ENCODE assay signal across 1 cellular context in genomic region chr3:5774337-5774736, GRCh38.
A peak's percentile ranks its signal among the peaks of the same experiment; 100 is the strongest.
TF ChIP-seq lines count a peak whose summit lies in the region.

No MANE protein-coding gene starts in this region.

TF ChIP-seq in K562, 482 proteins besides CTCF, POLR2A, EP300 and RAD21 (continued from another document):
- TF ChIP-seq ZBTB40 (IDR thresholded peaks at IDR 0.05) (no peak), ZBTB40 (CRISPR knock-in tag; IDR thresholded peaks at IDR 0.05) (no peak), YBX1 (IDR thresholded peaks at IDR 0.05) (no peak), ZNF280B (CRISPR knock-in tag; IDR thresholded peaks at IDR 0.05) (no peak), TCF7 (IDR thresholded peaks at IDR 0.05; ENCODE audit: borderline replicate concordance) (no peak), DIDO1 (tag; IDR thresholded peaks at IDR 0.05; ENCODE audit: low read depth) (no peak), SFPQ (IDR thresholded peaks at IDR 0.05; ENCODE audit: low read depth, low read length) (no peak), MXD1 (CRISPR knock-in tag; IDR thresholded peaks at IDR 0.05; ENCODE audit: borderline replicate concordance, poor library complexity, severe bottlenecking) (no peak), ZNF76 (CRISPR knock-in tag; IDR thresholded peaks at IDR 0.05; ENCODE audit: borderline replicate concordance) (no peak), TAF9B (IDR thresholded peaks at IDR 0.05; ENCODE audit: partially characterized antibody) (peak; percentile 36), FOSL1 (tag; conservative IDR thresholded peaks at IDR 0.05) (no peak), ZNF644 (tag; IDR thresholded peaks at IDR 0.05; ENCODE audit: low read depth) (no peak), ZNF444 (CRISPR knock-in tag; IDR thresholded peaks at IDR 0.05) (no peak), PKNOX1 (IDR thresholded peaks at IDR 0.05) (peak; percentile 67), ZNF518B (CRISPR knock-in tag; IDR thresholded peaks at IDR 0.05) (no peak), PML (IDR thresholded peaks at IDR 0.05; ENCODE audit: low read length) (peak; percentile 53), TAL1 (IDR thresholded peaks at IDR 0.05) (peak; percentile 81), ZNF347 (CRISPR knock-in tag; IDR thresholded peaks at IDR 0.05; ENCODE audit: low read depth) (no peak), NR4A1 (CRISPR knock-in tag; IDR thresholded peaks at IDR 0.05) (no peak), NR4A1 (tag; IDR thresholded peaks at IDR 0.05) (no peak), L3MBTL2 (IDR thresholded peaks at IDR 0.05) (no peak), ZNF395 (CRISPR knock-in tag; IDR thresholded peaks at IDR 0.05) (no peak), ZNF253 (CRISPR knock-in tag; conservative IDR thresholded peaks at IDR 0.05) (no peak), ZNF134 (CRISPR knock-in tag; conservative IDR thresholded peaks at IDR 0.05) (no peak), ATF7 (IDR thresholded peaks at IDR 0.05) (0 out of 2 replicates have a peak, but pooled peaks have one; percentile 21), PATZ1 (CRISPR knock-in tag; IDR thresholded peaks at IDR 0.05; ENCODE audit: borderline replicate concordance) (no peak), MEF2D (tag; conservative IDR thresholded peaks at IDR 0.05; ENCODE audit: low read depth) (no peak), NR1H2 (CRISPR knock-in tag; IDR thresholded peaks at IDR 0.05) (no peak), HDAC2 (IDR thresholded peaks at IDR 0.05) (peak; percentile 61; the same call in 1 of the 2 replicates)
TF ChIP-seq in K562: peak in this region for 65.
